In genomic region chr2:31945572-31945935, GRCh38 we compare ENCODE assay signal across 1 cellular context.
TF ChIP-seq lines count a peak whose summit lies in the region.

No MANE protein-coding gene starts in this region.

TF ChIP-seq in K562, 482 proteins besides CTCF, POLR2A, EP300 and RAD21 (continued from another document and continues in another):
- TF ChIP-seq, protein P1, sequence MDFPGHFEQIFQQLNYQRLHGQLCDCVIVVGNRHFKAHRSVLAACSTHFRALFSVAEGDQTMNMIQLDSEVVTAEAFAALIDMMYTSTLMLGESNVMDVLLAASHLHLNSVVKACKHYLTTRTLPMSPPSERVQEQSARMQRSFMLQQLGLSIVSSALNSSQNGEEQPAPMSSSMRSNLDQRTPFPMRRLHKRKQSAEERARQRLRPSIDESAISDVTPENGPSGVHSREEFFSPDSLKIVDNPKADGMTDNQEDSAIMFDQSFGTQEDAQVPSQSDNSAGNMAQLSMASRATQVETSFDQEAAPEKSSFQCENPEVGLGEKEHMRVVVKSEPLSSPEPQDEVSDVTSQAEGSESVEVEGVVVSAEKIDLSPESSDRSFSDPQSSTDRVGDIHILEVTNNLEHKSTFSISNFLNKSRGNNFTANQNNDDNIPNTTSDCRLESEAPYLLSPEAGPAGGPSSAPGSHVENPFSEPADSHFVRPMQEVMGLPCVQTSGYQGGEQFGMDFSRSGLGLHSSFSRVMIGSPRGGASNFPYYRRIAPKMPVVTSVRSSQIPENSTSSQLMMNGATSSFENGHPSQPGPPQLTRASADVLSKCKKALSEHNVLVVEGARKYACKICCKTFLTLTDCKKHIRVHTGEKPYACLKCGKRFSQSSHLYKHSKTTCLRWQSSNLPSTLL (IDR thresholded peaks at IDR 0.05), result no peak
- TF ChIP-seq SOX6 (IDR thresholded peaks at IDR 0.05) (no peak), RBM34 (IDR thresholded peaks at IDR 0.05; ENCODE audit: borderline replicate concordance, insufficient read depth, low read length) (no peak), SP2 (IDR thresholded peaks at IDR 0.05; ENCODE audit: extremely low read depth, low read depth, low read length, poor library complexity, severe bottlenecking) (no peak), ATF7 (IDR thresholded peaks at IDR 0.05) (peak; percentile 80), JUN (IDR thresholded peaks at IDR 0.05; ENCODE audit: borderline replicate concordance, low read depth, low read length) (peak; percentile 66), JUN (CRISPR knock-in tag; IDR thresholded peaks at IDR 0.05; ENCODE audit: borderline replicate concordance) (no peak), GABPB2 (CRISPR knock-in tag; conservative IDR thresholded peaks at IDR 0.05) (no peak), SREBF1 (IDR thresholded peaks at IDR 0.05; ENCODE audit: borderline replicate concordance, low read depth, low read length) (no peak), CBFB (CRISPR knock-in tag; IDR thresholded peaks at IDR 0.05) (no peak), ZNF212 (CRISPR knock-in tag; IDR thresholded peaks at IDR 0.05) (no peak), STAT5A (IDR thresholded peaks at IDR 0.05; ENCODE audit: borderline replicate concordance, low read length) (no peak), LCOR (CRISPR knock-in tag; IDR thresholded peaks at IDR 0.05) (peak; percentile 66; the same call in 1 of the 2 replicates), KDM5B (IDR thresholded peaks at IDR 0.05; ENCODE audit: insufficient replicate concordance, low read depth, low read length) (no peak), BHLHE40 (IDR thresholded peaks at IDR 0.05; ENCODE audit: low read length) (no peak), GABPA (tag; conservative IDR thresholded peaks at IDR 0.05; ENCODE audit: low read depth) (no peak), BRD9 (IDR thresholded peaks at IDR 0.05; ENCODE audit: low read depth, partially characterized antibody) (no peak), CREB1 (IDR thresholded peaks at IDR 0.05) (no peak), CREB1 (CRISPR knock-in tag; IDR thresholded peaks at IDR 0.05) (no peak), NR2C2 (CRISPR knock-in tag; IDR thresholded peaks at IDR 0.05) (no peak), NR2C2 (tag; IDR thresholded peaks at IDR 0.05) (no peak), BACH1 (tag; IDR thresholded peaks at IDR 0.05) (no peak), ZFP36 (IDR thresholded peaks at IDR 0.05; ENCODE audit: low read depth, low read length, partially characterized antibody) (no peak), FOXK2 (conservative IDR thresholded peaks at IDR 0.05 in 1 of 2, IDR thresholded peaks at IDR 0.05 in 1 of 2; ENCODE audit: low read depth in 2 of 2) (no peak), CBFA2T3 (IDR thresholded peaks at IDR 0.05) (peak; percentile 31; the same call in 1 of the 2 replicates), ZMIZ1 (IDR thresholded peaks at IDR 0.05; ENCODE audit: low read depth in 2 of 2, low read length in 2 of 2) (no peak), ERF (CRISPR knock-in tag; IDR thresholded peaks at IDR 0.05) (no peak), DPF2 (IDR thresholded peaks at IDR 0.05) (peak; percentile 83), TGIF2 (CRISPR knock-in tag; IDR thresholded peaks at IDR 0.05) (no peak), USF1 (CRISPR knock-in tag; IDR thresholded peaks at IDR 0.05) (no peak), ZNF584 (CRISPR knock-in tag; IDR thresholded peaks at IDR 0.05; ENCODE audit: low read depth) (no peak), FOSL1 (tag; conservative IDR thresholded peaks at IDR 0.05) (peak; percentile 56), CEBPB (tag; IDR thresholded peaks at IDR 0.05) (no peak), CBX8 (IDR thresholded peaks at IDR 0.05; ENCODE audit: borderline replicate concordance, extremely low read depth, low read depth, low read length, poor library complexity, severe bottlenecking) (no peak), GABPB1 (CRISPR knock-in tag; IDR thresholded peaks at IDR 0.05) (no peak), CBX3 (IDR thresholded peaks at IDR 0.05; ENCODE audit: borderline replicate concordance in 1 of 2, low read length in 2 of 2) (0 out of 3 replicates have a peak, but pooled peaks of 1 of the 2 experiments have one; percentile 16), EGR1 (conservative IDR thresholded peaks at IDR 0.05) (peak; percentile 60), OTX1 (CRISPR knock-in tag; IDR thresholded peaks at IDR 0.05) (no peak), ESRRA (IDR thresholded peaks at IDR 0.05; ENCODE audit: borderline replicate concordance, low read depth) (no peak), CXXC5 (CRISPR knock-in tag; IDR thresholded peaks at IDR 0.05) (peak; percentile 65), ZFPM2 (CRISPR knock-in tag; IDR thresholded peaks at IDR 0.05) (no peak)
- TF ChIP-seq, protein P2, sequence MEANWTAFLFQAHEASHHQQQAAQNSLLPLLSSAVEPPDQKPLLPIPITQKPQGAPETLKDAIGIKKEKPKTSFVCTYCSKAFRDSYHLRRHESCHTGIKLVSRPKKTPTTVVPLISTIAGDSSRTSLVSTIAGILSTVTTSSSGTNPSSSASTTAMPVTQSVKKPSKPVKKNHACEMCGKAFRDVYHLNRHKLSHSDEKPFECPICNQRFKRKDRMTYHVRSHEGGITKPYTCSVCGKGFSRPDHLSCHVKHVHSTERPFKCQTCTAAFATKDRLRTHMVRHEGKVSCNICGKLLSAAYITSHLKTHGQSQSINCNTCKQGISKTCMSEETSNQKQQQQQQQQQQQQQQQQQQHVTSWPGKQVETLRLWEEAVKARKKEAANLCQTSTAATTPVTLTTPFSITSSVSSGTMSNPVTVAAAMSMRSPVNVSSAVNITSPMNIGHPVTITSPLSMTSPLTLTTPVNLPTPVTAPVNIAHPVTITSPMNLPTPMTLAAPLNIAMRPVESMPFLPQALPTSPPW (CRISPR knock-in tag; IDR thresholded peaks at IDR 0.05), result no peak
- TF ChIP-seq, protein P3, sequence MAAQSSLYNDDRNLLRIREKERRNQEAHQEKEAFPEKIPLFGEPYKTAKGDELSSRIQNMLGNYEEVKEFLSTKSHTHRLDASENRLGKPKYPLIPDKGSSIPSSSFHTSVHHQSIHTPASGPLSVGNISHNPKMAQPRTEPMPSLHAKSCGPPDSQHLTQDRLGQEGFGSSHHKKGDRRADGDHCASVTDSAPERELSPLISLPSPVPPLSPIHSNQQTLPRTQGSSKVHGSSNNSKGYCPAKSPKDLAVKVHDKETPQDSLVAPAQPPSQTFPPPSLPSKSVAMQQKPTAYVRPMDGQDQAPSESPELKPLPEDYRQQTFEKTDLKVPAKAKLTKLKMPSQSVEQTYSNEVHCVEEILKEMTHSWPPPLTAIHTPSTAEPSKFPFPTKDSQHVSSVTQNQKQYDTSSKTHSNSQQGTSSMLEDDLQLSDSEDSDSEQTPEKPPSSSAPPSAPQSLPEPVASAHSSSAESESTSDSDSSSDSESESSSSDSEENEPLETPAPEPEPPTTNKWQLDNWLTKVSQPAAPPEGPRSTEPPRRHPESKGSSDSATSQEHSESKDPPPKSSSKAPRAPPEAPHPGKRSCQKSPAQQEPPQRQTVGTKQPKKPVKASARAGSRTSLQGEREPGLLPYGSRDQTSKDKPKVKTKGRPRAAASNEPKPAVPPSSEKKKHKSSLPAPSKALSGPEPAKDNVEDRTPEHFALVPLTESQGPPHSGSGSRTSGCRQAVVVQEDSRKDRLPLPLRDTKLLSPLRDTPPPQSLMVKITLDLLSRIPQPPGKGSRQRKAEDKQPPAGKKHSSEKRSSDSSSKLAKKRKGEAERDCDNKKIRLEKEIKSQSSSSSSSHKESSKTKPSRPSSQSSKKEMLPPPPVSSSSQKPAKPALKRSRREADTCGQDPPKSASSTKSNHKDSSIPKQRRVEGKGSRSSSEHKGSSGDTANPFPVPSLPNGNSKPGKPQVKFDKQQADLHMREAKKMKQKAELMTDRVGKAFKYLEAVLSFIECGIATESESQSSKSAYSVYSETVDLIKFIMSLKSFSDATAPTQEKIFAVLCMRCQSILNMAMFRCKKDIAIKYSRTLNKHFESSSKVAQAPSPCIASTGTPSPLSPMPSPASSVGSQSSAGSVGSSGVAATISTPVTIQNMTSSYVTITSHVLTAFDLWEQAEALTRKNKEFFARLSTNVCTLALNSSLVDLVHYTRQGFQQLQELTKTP (IDR thresholded peaks at IDR 0.05; ENCODE audit: low read depth in 1 of 2, partially characterized antibody in 2 of 2), result no peak
- TF ChIP-seq, protein P4, sequence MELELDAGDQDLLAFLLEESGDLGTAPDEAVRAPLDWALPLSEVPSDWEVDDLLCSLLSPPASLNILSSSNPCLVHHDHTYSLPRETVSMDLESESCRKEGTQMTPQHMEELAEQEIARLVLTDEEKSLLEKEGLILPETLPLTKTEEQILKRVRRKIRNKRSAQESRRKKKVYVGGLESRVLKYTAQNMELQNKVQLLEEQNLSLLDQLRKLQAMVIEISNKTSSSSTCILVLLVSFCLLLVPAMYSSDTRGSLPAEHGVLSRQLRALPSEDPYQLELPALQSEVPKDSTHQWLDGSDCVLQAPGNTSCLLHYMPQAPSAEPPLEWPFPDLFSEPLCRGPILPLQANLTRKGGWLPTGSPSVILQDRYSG (tag; conservative IDR thresholded peaks at IDR 0.05; ENCODE audit: low read depth), result no peak
- TF ChIP-seq, protein P5, sequence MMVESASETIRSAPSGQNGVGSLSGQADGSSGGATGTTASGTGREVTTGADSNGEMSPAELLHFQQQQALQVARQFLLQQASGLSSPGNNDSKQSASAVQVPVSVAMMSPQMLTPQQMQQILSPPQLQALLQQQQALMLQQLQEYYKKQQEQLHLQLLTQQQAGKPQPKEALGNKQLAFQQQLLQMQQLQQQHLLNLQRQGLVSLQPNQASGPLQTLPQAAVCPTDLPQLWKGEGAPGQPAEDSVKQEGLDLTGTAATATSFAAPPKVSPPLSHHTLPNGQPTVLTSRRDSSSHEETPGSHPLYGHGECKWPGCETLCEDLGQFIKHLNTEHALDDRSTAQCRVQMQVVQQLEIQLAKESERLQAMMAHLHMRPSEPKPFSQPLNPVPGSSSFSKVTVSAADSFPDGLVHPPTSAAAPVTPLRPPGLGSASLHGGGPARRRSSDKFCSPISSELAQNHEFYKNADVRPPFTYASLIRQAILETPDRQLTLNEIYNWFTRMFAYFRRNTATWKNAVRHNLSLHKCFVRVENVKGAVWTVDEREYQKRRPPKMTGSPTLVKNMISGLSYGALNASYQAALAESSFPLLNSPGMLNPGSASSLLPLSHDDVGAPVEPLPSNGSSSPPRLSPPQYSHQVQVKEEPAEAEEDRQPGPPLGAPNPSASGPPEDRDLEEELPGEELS (CRISPR knock-in tag; IDR thresholded peaks at IDR 0.05; ENCODE audit: borderline replicate concordance), result no peak
- TF ChIP-seq, protein P6, sequence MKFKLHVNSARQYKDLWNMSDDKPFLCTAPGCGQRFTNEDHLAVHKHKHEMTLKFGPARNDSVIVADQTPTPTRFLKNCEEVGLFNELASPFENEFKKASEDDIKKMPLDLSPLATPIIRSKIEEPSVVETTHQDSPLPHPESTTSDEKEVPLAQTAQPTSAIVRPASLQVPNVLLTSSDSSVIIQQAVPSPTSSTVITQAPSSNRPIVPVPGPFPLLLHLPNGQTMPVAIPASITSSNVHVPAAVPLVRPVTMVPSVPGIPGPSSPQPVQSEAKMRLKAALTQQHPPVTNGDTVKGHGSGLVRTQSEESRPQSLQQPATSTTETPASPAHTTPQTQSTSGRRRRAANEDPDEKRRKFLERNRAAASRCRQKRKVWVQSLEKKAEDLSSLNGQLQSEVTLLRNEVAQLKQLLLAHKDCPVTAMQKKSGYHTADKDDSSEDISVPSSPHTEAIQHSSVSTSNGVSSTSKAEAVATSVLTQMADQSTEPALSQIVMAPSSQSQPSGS (CRISPR knock-in tag; IDR thresholded peaks at IDR 0.05), result no peak
- TF ChIP-seq, protein P7, sequence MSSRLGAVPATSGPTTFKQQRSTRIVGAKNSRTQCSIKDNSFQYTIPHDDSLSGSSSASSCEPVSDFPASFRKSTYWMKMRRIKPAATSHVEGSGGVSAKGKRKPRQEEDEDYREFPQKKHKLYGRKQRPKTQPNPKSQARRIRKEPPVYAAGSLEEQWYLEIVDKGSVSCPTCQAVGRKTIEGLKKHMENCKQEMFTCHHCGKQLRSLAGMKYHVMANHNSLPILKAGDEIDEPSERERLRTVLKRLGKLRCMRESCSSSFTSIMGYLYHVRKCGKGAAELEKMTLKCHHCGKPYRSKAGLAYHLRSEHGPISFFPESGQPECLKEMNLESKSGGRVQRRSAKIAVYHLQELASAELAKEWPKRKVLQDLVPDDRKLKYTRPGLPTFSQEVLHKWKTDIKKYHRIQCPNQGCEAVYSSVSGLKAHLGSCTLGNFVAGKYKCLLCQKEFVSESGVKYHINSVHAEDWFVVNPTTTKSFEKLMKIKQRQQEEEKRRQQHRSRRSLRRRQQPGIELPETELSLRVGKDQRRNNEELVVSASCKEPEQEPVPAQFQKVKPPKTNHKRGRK (tag; IDR thresholded peaks at IDR 0.05), result no peak
- TF ChIP-seq, protein P8, sequence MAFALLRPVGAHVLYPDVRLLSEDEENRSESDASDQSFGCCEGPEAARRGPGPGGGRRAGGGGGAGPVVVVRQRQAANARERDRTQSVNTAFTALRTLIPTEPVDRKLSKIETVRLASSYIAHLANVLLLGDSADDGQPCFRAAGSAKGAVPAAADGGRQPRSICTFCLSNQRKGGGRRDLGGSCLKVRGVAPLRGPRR (CRISPR knock-in tag; IDR thresholded peaks at IDR 0.05), result no peak
